In genomic region chr14:70257526-70257925, GRCh38 we compare ENCODE assay signal across 10 cellular contexts.
DNase-seq lines count a peak whose midpoint lies in the region; ATAC-seq and TF ChIP-seq lines count a peak whose summit lies in the region.
"Had no signal": no experiment of that assay in that cellular context is flagged by ENCODE, and none has a peak within 500 bp of the region (broad histone marks: within the 10 kb centered on the region; RNA-seq: fewer than 3 reads in every experiment).

No MANE protein-coding gene starts in this region.

- peaks cover 14 to 18% of the 10 kb centered on the region in 2 experiments for H3K4me1 Mint-ChIP-seq in H9
- H3K4me1 Mint-ChIP-seq: brain had no signal

- H3K27me3 Mint-ChIP-seq in H9 (ENCODE audit: low read depth): 0 out of 2 replicates have a peak, but pooled peaks cover 3% of the 10 kb centered on the region

- TF ChIP-seq RAD21 in liver (IDR thresholded peaks at IDR 0.05): peak; percentile 64 to 74

- no peak overlapping the region for H3K14ac ChIP-seq in H9 (ENCODE audit: insufficient read depth, low read length)

- H3K27ac Mint-ChIP-seq in H9: no peak overlapping the region
- H3K27ac Mint-ChIP-seq: brain had no signal

- H3K27ac ChIP-seq in H9 (ENCODE audit: insufficient read length, low read depth, low read length) (no peak overlapping the region), RWPE2 (ENCODE audit: poor library complexity, severe bottlenecking) (no peak overlapping the region), liver (ENCODE audit: low read depth in 1 of 2, low read length in 2 of 2) (no peak overlapping the region)

- peaks cover 2% of the 10 kb centered on the region for H3K23me2 ChIP-seq in H9 (ENCODE audit: insufficient read length, low read depth, low read length, poor library complexity, severe bottlenecking)

- no peaks in the 10 kb centered on the region for H3K79me2 ChIP-seq in H9 (ENCODE audit: insufficient read depth, low read length)

- H3K4me3 ChIP-seq in RWPE2 (ENCODE audit: severe bottlenecking) (no peak overlapping the region), liver (ENCODE audit: low read depth in 1 of 3, low read length in 3 of 3) (no peak overlapping the region)
- H3K4me3 ChIP-seq: lung had no signal

- no peak overlapping the region for H3K9ac ChIP-seq in H9 (ENCODE audit: extremely low read depth, insufficient read length, low read length)
- no peak overlapping the region for H3K9ac ChIP-seq in liver (ENCODE audit: low read depth in 1 of 2, low read length in 2 of 2)

- H4K91ac ChIP-seq in H9 (ENCODE audit: insufficient read length, low read depth, low read length): no peak overlapping the region

- no peak overlapping the region for H3K4me3 Mint-ChIP-seq in H9
- H3K4me3 Mint-ChIP-seq: brain had no signal

- H3K36me3 ChIP-seq in RWPE2 (ENCODE audit: low read depth): no peaks in the 10 kb centered on the region
- H3K36me3 ChIP-seq in liver (ENCODE audit: control insufficient read depth in 4 of 4, insufficient read depth in 3 of 4, low read depth in 1 of 4, low read length in 3 of 4): no peaks in the 10 kb centered on the region

- no peak overlapping the region for H2BK20ac ChIP-seq in H9 (ENCODE audit: low read depth, low read length, poor library complexity, severe bottlenecking)

- H3K23ac ChIP-seq in H9 (ENCODE audit: insufficient read length, low read depth, low read length): no peak overlapping the region

- H2BK5ac ChIP-seq in H9 (ENCODE audit: insufficient read length, low read length): no peak overlapping the region

- H2BK15ac ChIP-seq in H9 (ENCODE audit: low read depth, low read length): no peak overlapping the region

- H3K27me3 ChIP-seq in H9 (ENCODE audit: insufficient read depth, low read length) (no peaks in the 10 kb centered on the region), RWPE2 (ENCODE audit: insufficient read depth, poor library complexity, severe bottlenecking) (peaks cover 52% of the 10 kb centered on the region), liver (ENCODE audit: control insufficient read depth in 4 of 4, insufficient read depth in 4 of 4, low read length in 3 of 4) (no peaks in the 10 kb centered on the region)

- no peak overlapping the region for H2BK120ac ChIP-seq in H9 (ENCODE audit: low read depth, low read length, poor library complexity, severe bottlenecking)

- TF ChIP-seq CTCF in H9 (conservative IDR thresholded peaks at IDR 0.05) (peak; percentile 74), RWPE2 (IDR thresholded peaks at IDR 0.05; ENCODE audit: poor library complexity, severe bottlenecking) (peak; percentile 45), liver (IDR thresholded peaks at IDR 0.05; ENCODE audit: low read depth, low read length, missing input control) (peak; percentile 61)

- H3K36me3 Mint-ChIP-seq in H9 (ENCODE audit: insufficient read depth in 1 of 3, low read depth in 3 of 3): peaks cover 0 to 9% (median 3%) of the 10 kb centered on the region in 3 experiments; a peak in 5 of 7 replicates
- H3K36me3 Mint-ChIP-seq: brain had no signal

- H4K5ac ChIP-seq in H9 (ENCODE audit: insufficient read length, low read depth, low read length): no peak overlapping the region

- no peaks in the 10 kb centered on the region for H4K20me1 ChIP-seq in H9 (ENCODE audit: control insufficient read depth, insufficient read depth, insufficient read length)

- no CpG with 5 or more reads among the region's 7 CpGs for WGBS in H9 (ENCODE audit: extremely low coverage, insufficient read length, low lambda C conversion rate)
- whole genome bisulfite sequencing in liver: 62% methylated on average over 7 of the region's 7 CpGs

- H3K9me3 ChIP-seq in H9 (ENCODE audit: control insufficient read depth, low read depth, low read length) (no peaks in the 10 kb centered on the region), RWPE2 (ENCODE audit: severe bottlenecking) (no peaks in the 10 kb centered on the region), liver (ENCODE audit: control insufficient read depth in 4 of 4, low read length in 3 of 4) (no peaks in the 10 kb centered on the region)

- no peak overlapping the region for H3K18ac ChIP-seq in H9 (ENCODE audit: insufficient read length, low read depth, low read length)

- no peak overlapping the region for H3T11ph ChIP-seq in H9 (ENCODE audit: low read length)

- H4K8ac ChIP-seq in H9 (replicated peaks; ENCODE audit: insufficient read length, low read depth, low read length): no peak overlapping the region

- H2AFZ ChIP-seq in H9 (ENCODE audit: low read length): no peak overlapping the region

- H3K4me2 ChIP-seq in H9 (ENCODE audit: insufficient read depth, insufficient read length, low read length): no peak overlapping the region

- H2BK12ac ChIP-seq in H9 (ENCODE audit: insufficient read length, low read depth, low read length): no peak overlapping the region

- DNase-seq in NCI-H1417 (lab: John Stamatoyannopoulos, UW): peak in 2 of 3 experiments; percentile 22 to 57
- DNase-seq in NCI-H1417 treated with DMSO at 0.1 percent for 48 hours (lab: John Stamatoyannopoulos, UW): no peak
- peak; percentile 41 for DNase-seq in H9
- no peak for DNase-seq in RWPE2 (ENCODE audit: low spot score)
- DNase-seq in cerebellar cortex (ENCODE audit: low spot score): no peak
- no peak for DNase-seq in NCI-H226

- no peak overlapping the region for H2AK5ac ChIP-seq in H9 (ENCODE audit: insufficient read length, low read length)

- no peaks in the 10 kb centered on the region for H3K79me1 ChIP-seq in H9 (ENCODE audit: insufficient read depth, low read depth, low read length, poor library complexity, severe bottlenecking)

- peaks cover 5 to 7% of the 10 kb centered on the region in 2 experiments; a peak in 4 of 5 replicates for H3K9me3 Mint-ChIP-seq in H9

- ATAC-seq in RWPE2 (ENCODE audit: low read depth) (no peak), GM18498 (IDR thresholded peaks at IDR 0.05; ENCODE audit: unreplicated experiment) (no peak)

- H3K4ac ChIP-seq in H9 (ENCODE audit: low read depth, low read length): no peak overlapping the region

- H3K4me1 ChIP-seq in H9 (ENCODE audit: insufficient read depth, low read length): peaks cover 2% of the 10 kb centered on the region; the same call in 1 of the 2 replicates
- H3K4me1 ChIP-seq in RWPE2 (ENCODE audit: insufficient read depth, poor library complexity, severe bottlenecking): no peaks in the 10 kb centered on the region
- peaks cover 0 to 3% (median 0%) of the 10 kb centered on the region in 4 donors for H3K4me1 ChIP-seq in liver (ENCODE audit: control insufficient read depth in 4 of 4, insufficient read depth in 4 of 4, low read length in 3 of 4)

- H3K56ac ChIP-seq in H9 (ENCODE audit: insufficient read length, low read depth, low read length): no peak overlapping the region

TF ChIP-seq in liver, 16 proteins besides CTCF, POLR2A, EP300 and RAD21 (continues in another document):
- TF ChIP-seq HNF4A (conservative IDR thresholded peaks at IDR 0.05): no peak
- no peak for TF ChIP-seq SP1 (IDR thresholded peaks at IDR 0.05)
- TF ChIP-seq HNF4G (IDR thresholded peaks at IDR 0.05): no peak
- TF ChIP-seq ZBTB33 (IDR thresholded peaks at IDR 0.05): no peak
- TF ChIP-seq YY1 (IDR thresholded peaks at IDR 0.05): no peak
- TF ChIP-seq MAX (IDR thresholded peaks at IDR 0.05): no peak
- TF ChIP-seq RXRA (IDR thresholded peaks at IDR 0.05): no peak
- TF ChIP-seq GABPA (IDR thresholded peaks at IDR 0.05 in 1 of 2, conservative IDR thresholded peaks at IDR 0.05 in 1 of 2): no peak
- no peak for TF ChIP-seq NR2F2 (IDR thresholded peaks at IDR 0.05)
- TF ChIP-seq EGR1 (IDR thresholded peaks at IDR 0.05; ENCODE audit: low read depth in 2 of 2): no peak
- TF ChIP-seq ATF3 (IDR thresholded peaks at IDR 0.05): no peak
- TF ChIP-seq FOXA1 (IDR thresholded peaks at IDR 0.05): no peak
- no peak for TF ChIP-seq FOXA2 (IDR thresholded peaks at IDR 0.05)

Comparison
In these comparisons a context has a peak if more than half of its experiments do, and no peak if none do; other contexts are left out.
1. DNase-seq: peak in NCI-H1417 (2 of 3) and H9 (single experiment); none in NCI-H1417 treated with DMSO at 0.1 percent for 48 hours (single experiment), RWPE2 (single experiment), cerebellar cortex (single experiment) and NCI-H226 (single experiment).
2. Peak in every context shown above with its lines, with median percentiles within 50 percentile points of each other: CTCF ChIP-seq.